Comparison of ENCODE assay signal across 8 cellular contexts in the genomic region with DNA sequence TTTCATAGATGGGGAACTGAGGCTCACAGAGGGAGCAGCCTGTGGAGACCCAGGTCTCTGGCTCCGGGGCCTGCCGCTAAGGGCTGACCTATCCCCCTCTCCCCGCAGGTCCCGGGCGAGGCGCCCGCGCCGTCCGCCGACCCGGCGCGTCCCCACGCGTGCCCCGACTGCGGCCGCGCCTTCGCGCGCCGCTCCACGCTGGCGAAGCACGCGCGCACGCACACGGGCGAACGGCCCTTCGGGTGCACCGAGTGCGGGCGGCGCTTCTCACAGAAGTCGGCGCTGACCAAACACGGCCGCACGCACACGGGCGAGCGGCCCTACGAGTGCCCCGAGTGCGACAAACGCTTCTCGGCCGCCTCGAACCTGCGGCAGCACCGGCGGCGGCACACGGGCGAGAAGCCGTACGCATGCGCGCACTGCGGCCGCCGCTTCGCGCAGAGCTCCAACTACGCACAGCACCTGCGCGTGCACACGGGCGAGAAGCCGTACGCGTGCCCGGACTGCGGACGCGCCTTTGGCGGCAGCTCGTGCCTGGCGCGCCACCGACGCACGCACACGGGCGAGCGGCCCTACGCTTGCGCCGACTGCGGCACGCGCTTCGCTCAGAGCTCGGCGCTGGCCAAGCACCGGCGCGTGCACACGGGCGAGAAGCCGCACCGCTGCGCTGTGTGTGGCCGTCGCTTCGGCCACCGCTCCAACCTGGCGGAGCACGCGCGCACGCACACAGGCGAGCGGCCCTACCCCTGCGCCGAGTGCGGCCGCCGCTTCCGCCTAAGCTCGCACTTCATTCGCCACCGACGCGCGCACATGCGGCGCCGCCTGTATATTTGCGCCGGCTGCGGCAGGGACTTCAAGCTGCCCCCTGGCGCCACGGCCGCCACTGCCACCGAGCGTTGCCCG. TPM values are rescaled to one million over a fixed set of nuclear protein-coding genes. Genes with fewer than 3 reads are reported as not detected.
DNase-seq lines count a peak whose midpoint lies in the region; ATAC-seq and TF ChIP-seq lines count a peak whose summit lies in the region.

No MANE protein-coding gene starts in this region.

- intact Hi-C loops in CD14-positive monocyte (cut with micrococcal nuclease): no loop called here
- intact Hi-C loops in OCI-LY7 (cut with micrococcal nuclease; ENCODE audit: unreplicated experiment): no loop called here

- H3K4me1 Mint-ChIP-seq in CD14-positive monocyte: peaks cover 14% of the 10 kb centered on the region
- H3K4me1 Mint-ChIP-seq in naive thymus-derived CD8-positive, alpha-beta T cell: peaks cover 8 to 17% (median 11%) of the 10 kb centered on the region in 4 donors
- H3K4me1 Mint-ChIP-seq in stimulated activated naive B cell treated with anti-CD40 and anti-IgM and Interleukin-4, amounts not matched to agents 10 μg/mL and 1 μg/mL and 100 μg/mL, for 72 hours: peaks cover 26 to 36% of the 10 kb centered on the region in 2 donors

- POLR2A ChIA-PET in OCI-LY7 (lab: Charles Lee): interaction anchor here (0.6 to 2.0 kb wide), 8 partner anchors 9 to 200 kb away, joined by 3 to 8 read pairs (median 4); partner anchors contain the start of genes DCTPP1, TBC1D10B, ZNF48 and ZNF771
- POLR2A ChIA-PET in naive thymus-derived CD8-positive, alpha-beta T cell (lab: Charles Lee): interaction anchor here (0.7 to 5.0 kb wide), 54 partner anchors 9 to 762 kb away, joined by 3 to 75 read pairs (median 4); partner anchors contain the start of genes ALDOA, CORO1A, DCTPP1 and FBRS

- H3K4me3 Mint-ChIP-seq in CD14-positive monocyte: peak overlapping the region; percentile 66 to 73
- H3K4me3 Mint-ChIP-seq in naive thymus-derived CD8-positive, alpha-beta T cell: peak overlapping the region; percentile 54 to 83 (median 72)
- H3K4me3 Mint-ChIP-seq in stimulated activated naive B cell treated with anti-CD40 and anti-IgM and Interleukin-4, amounts not matched to agents 10 μg/mL and 1 μg/mL and 100 μg/mL, for 72 hours: peak overlapping the region; percentile 70 to 82

- TF ChIP-seq CTCF in CD14-positive monocyte (IDR thresholded peaks at IDR 0.05) (peak; percentile 19), OCI-LY7 (conservative IDR thresholded peaks at IDR 0.05; ENCODE audit: low read length) (no peak), fibroblast of mammary gland (conservative IDR thresholded peaks at IDR 0.05; ENCODE audit: control insufficient read depth, insufficient read depth, low read depth, low read length) (no peak)

- CTCF ChIA-PET in OCI-LY7 (lab: Charles Lee; ENCODE audit: unreplicated experiment): interaction anchor here (0.6 to 1.1 kb wide), 6 partner anchors 9 to 87 kb away, joined by 3 to 5 read pairs (median 3); partner anchors contain the start of gene DCTPP1

- peak overlapping the region; percentile 72 for H3K4me2 ChIP-seq in OCI-LY7 (ENCODE audit: low read length)

- no peaks in the 10 kb centered on the region for H4K20me1 ChIP-seq in OCI-LY7 (ENCODE audit: insufficient read depth, low read length)

- peak; percentile 73 for DNase-seq in CD14-positive monocyte (ENCODE audit: low spot score)
- peak; percentile 96 for DNase-seq in OCI-LY7 (ENCODE audit: low spot score)
- peak; percentile 65 to 83 for DNase-seq in activated T-helper 1 cell treated with anti-CD3 and anti-CD28 coated beads, Interleukin-2, amount 50 U/mL, for 16 hours (ENCODE audit: low read depth in 1 of 2, low spot score in 1 of 2)
- DNase-seq in fibroblast of mammary gland (ENCODE audit: low read depth): peak; percentile 86
- peak; percentile 82 to 94 (median 88) for DNase-seq in naive thymus-derived CD8-positive, alpha-beta T cell
- DNase-seq in stimulated activated naive B cell treated with anti-CD40 and anti-IgM and Interleukin-4, amounts not matched to agents 10 μg/mL and 1 μg/mL and 100 μg/mL, for 72 hours: peak; percentile 86

- peaks cover 0 to 2% (median 1%) of the 10 kb centered on the region in 3 donors for H3K27me3 Mint-ChIP-seq in CD14-positive monocyte (ENCODE audit: low read depth in 3 of 3)
- no peaks in the 10 kb centered on the region for H3K27me3 Mint-ChIP-seq in naive thymus-derived CD8-positive, alpha-beta T cell
- no peaks in the 10 kb centered on the region for H3K27me3 Mint-ChIP-seq in stimulated activated naive B cell treated with anti-CD40 and anti-IgM and Interleukin-4, amounts not matched to agents 10 μg/mL and 1 μg/mL and 100 μg/mL, for 72 hours

- H3K27ac ChIP-seq in OCI-LY7 (ENCODE audit: low read depth, low read length, poor library complexity, severe bottlenecking): peak overlapping the region; percentile 54

- H3K36me3 ChIP-seq in OCI-LY7 (ENCODE audit: insufficient read depth, low read length): peaks cover 71% of the 10 kb centered on the region

- peaks cover 19 to 34% of the 10 kb centered on the region in 2 donors for H3K36me3 Mint-ChIP-seq in CD14-positive monocyte
- peaks cover 0 to 25% (median 6%) of the 10 kb centered on the region in 3 donors for H3K36me3 Mint-ChIP-seq in naive thymus-derived CD8-positive, alpha-beta T cell
- H3K36me3 Mint-ChIP-seq in stimulated activated naive B cell treated with anti-CD40 and anti-IgM and Interleukin-4, amounts not matched to agents 10 μg/mL and 1 μg/mL and 100 μg/mL, for 72 hours: peaks cover 31 to 49% of the 10 kb centered on the region in 2 donors

- H3K9me3 Mint-ChIP-seq in CD14-positive monocyte: no peaks in the 10 kb centered on the region
- H3K9me3 Mint-ChIP-seq in naive thymus-derived CD8-positive, alpha-beta T cell: no peaks in the 10 kb centered on the region
- no peaks in the 10 kb centered on the region for H3K9me3 Mint-ChIP-seq in stimulated activated naive B cell treated with anti-CD40 and anti-IgM and Interleukin-4, amounts not matched to agents 10 μg/mL and 1 μg/mL and 100 μg/mL, for 72 hours

- H3K9me3 ChIP-seq in OCI-LY7 (ENCODE audit: low read length): no peaks in the 10 kb centered on the region

- peak overlapping the region; percentile 62 for H3K4me3 ChIP-seq in OCI-LY7 (ENCODE audit: low read depth, low read length, poor library complexity, severe bottlenecking)
- H3K4me3 ChIP-seq in fibroblast of mammary gland (ENCODE audit: control insufficient read depth, low read depth, low read length): peak overlapping the region; percentile 31

- peaks cover 3% of the 10 kb centered on the region; the same call in 1 of the 2 replicates for H3K79me2 ChIP-seq in OCI-LY7 (ENCODE audit: insufficient read depth, low read depth, low read length)

- no peaks in the 10 kb centered on the region for H3K9me2 ChIP-seq in OCI-LY7 (ENCODE audit: insufficient read depth, low read length)

- peak overlapping the region in 1 of 7 donors; percentile 33 for H3K27ac Mint-ChIP-seq in CD14-positive monocyte
- peak overlapping the region; percentile 14 to 91 (median 80) for H3K27ac Mint-ChIP-seq in naive thymus-derived CD8-positive, alpha-beta T cell
- peak overlapping the region; percentile 83 for H3K27ac Mint-ChIP-seq in stimulated activated naive B cell treated with anti-CD40 and anti-IgM and Interleukin-4, amounts not matched to agents 10 μg/mL and 1 μg/mL and 100 μg/mL, for 72 hours

- peak overlapping the region; percentile 16 for H2AFZ ChIP-seq in OCI-LY7 (ENCODE audit: low read length)

- BruUV-seq in OCI-LY7 (replicated peaks; lab: Mats Ljungman, UMichigan): no TSS peak

- ATAC-seq in GM19351 (IDR thresholded peaks at IDR 0.05; ENCODE audit: unreplicated experiment) (peak; percentile 86), HG03521 (IDR thresholded peaks at IDR 0.05; ENCODE audit: unreplicated experiment) (peak; percentile 80)
- ATAC-seq in naive thymus-derived CD8-positive, alpha-beta T cell: peak; percentile 80 to 85
- ATAC-seq in stimulated activated naive B cell treated with anti-CD40 and anti-IgM and Interleukin-4, amounts not matched to agents 10 μg/mL and 1 μg/mL and 100 μg/mL, for 72 hours (replicated peaks): peak; percentile 90 to 91

- H3K4me1 ChIP-seq in OCI-LY7 (ENCODE audit: insufficient read depth, low read length, poor library complexity, severe bottlenecking): peaks cover 20% of the 10 kb centered on the region

RNA-seq across cellular contexts. Expression of gene ZNF771, which starts 10.3 kb away (rescaled TPM):
- polyA plus RNA-seq in CD14-positive monocyte: under 1 TPM; 0.51 to 0.68 TPM
- total RNA-seq in OCI-LY7 (2014; rRNA removed; shearing (Covaris generic)): 6.4 and 11.3 TPM in 2 replicates
- 9.2 and 10.8 TPM in 2 replicates for total RNA-seq in OCI-LY7 (2022)
- 1 to 10 TPM; 5.5 to 7.6 TPM for total RNA-seq in naive thymus-derived CD8-positive, alpha-beta T cell
- 1 to 10 TPM; 2.1 to 6.7 (median 3.8) TPM for polyA plus RNA-seq in naive thymus-derived CD8-positive, alpha-beta T cell

RNA-seq across cellular contexts. Expression of gene DCTPP1, which starts 12.1 kb away (rescaled TPM):
- polyA plus RNA-seq in CD14-positive monocyte: 10 to 100 TPM; 32.2 to 45.5 TPM
- total RNA-seq in OCI-LY7 (2014; rRNA removed; shearing (Covaris generic)): 90.2 and 92.5 TPM in 2 replicates
- total RNA-seq in OCI-LY7 (2022): 80.0 and 93.8 TPM in 2 replicates
- total RNA-seq in naive thymus-derived CD8-positive, alpha-beta T cell: 10 to 100 TPM; 15.2 to 16.7 TPM
- 10 to 100 TPM; 63.0 to 79.6 (median 64.0) TPM for polyA plus RNA-seq in naive thymus-derived CD8-positive, alpha-beta T cell

RNA-seq across cellular contexts. Expression of gene ZNF48, which starts 22.5 kb away (rescaled TPM):
- polyA plus RNA-seq in CD14-positive monocyte: 1 to 10 TPM in 1 of 2 donors, under 1 TPM in 1; 0.67 to 1.4 TPM
- total RNA-seq in OCI-LY7 (2014; rRNA removed; shearing (Covaris generic)): 15.7 and 18.8 TPM in 2 replicates
- total RNA-seq in OCI-LY7 (2022): 16.4 and 17.3 TPM in 2 replicates
- 10 to 100 TPM; 12.7 to 14.3 TPM for total RNA-seq in naive thymus-derived CD8-positive, alpha-beta T cell
- 10 to 100 TPM in 1 of 3 donors, 1 to 10 TPM in 2; 6.1 to 11.7 (median 7.5) TPM for polyA plus RNA-seq in naive thymus-derived CD8-positive, alpha-beta T cell

RNA-seq across cellular contexts. Expression of gene SEPHS2, which starts 28.0 kb away (rescaled TPM):
- 10 to 100 TPM; 54.2 to 56.4 TPM for polyA plus RNA-seq in CD14-positive monocyte
- total RNA-seq in OCI-LY7 (2014; rRNA removed; shearing (Covaris generic)): 14.4 and 15.3 TPM in 2 replicates
- total RNA-seq in OCI-LY7 (2022): 59.6 and 64.2 TPM in 2 replicates
- total RNA-seq in naive thymus-derived CD8-positive, alpha-beta T cell: 10 to 100 TPM; 52.3 to 55.1 TPM
- polyA plus RNA-seq in naive thymus-derived CD8-positive, alpha-beta T cell: 10 to 100 TPM; 45.5 to 60.7 (median 55.0) TPM

RNA-seq across cellular contexts. Expression of gene SEPTIN1, which starts 35.3 kb away (rescaled TPM):
- under 1 TPM; 0.49 to 0.60 TPM for polyA plus RNA-seq in CD14-positive monocyte
- 126 and 133 TPM in 2 replicates for total RNA-seq in OCI-LY7 (2014; rRNA removed; shearing (Covaris generic))
- 171 and 181 TPM in 2 replicates for total RNA-seq in OCI-LY7 (2022)
- total RNA-seq in naive thymus-derived CD8-positive, alpha-beta T cell: 100 to 1,000 TPM; 216 to 222 TPM
- 100 to 1,000 TPM; 178 to 249 (median 242) TPM for polyA plus RNA-seq in naive thymus-derived CD8-positive, alpha-beta T cell

Comparison
In these comparisons a context has a peak if more than half of its experiments do, and no peak if none do; other contexts are left out.
1. Peak in every context shown above with its lines: DNase-seq, ATAC-seq, H3K4me3 ChIP-seq and H3K27ac ChIP-seq.
2. RNA of gene DCTPP1, which starts 12.1 kb away (total RNA-seq): 80.0 to 93.8 TPM in OCI-LY7; 15.2 to 16.7 TPM in naive thymus-derived CD8-positive, alpha-beta T cell; every median in the first group is over 4 times any median in the second.